Comparison of ENCODE assay signal across 8 cellular contexts in the genomic region with DNA sequence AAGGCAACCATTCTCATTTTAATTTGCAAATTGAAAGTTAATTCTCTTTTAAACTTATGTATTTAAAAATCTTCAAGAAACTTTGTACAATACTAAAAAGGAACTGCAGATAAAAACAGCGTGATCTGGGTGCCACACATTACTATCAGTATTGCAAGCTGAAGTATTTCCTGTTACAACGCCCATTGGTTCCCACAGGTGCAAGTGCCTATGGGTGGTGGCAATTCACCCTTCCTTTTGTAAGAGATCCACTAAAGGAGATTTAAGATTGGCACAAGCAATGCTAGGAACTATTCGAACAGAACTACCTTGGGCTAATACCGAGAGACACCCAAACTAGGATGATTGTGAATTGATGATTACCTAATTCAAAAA. TPM values are rescaled to one million over a fixed set of nuclear protein-coding genes. Genes with fewer than 3 reads are reported as not detected.
A peak's percentile ranks its signal among the peaks of the same experiment; 100 is the strongest.
DNase-seq lines count a peak whose midpoint lies in the region; ATAC-seq, FAIRE-seq and TF ChIP-seq lines count a peak whose summit lies in the region.
"Had no signal": no experiment of that assay in that cellular context is flagged by ENCODE, and none has a peak within 500 bp of the region (broad histone marks: within the 10 kb centered on the region; RNA-seq: fewer than 3 reads in every experiment).

No MANE protein-coding gene starts in this region.

- no peaks in the 10 kb centered on the region for H3K27me3 ChIP-seq in rectal smooth muscle tissue (ENCODE audit: control insufficient read depth, insufficient read depth, low read length)

- intact Hi-C loops in activated T-helper 2 cell treated with anti-CD3 and anti-CD28 coated beads, Interferon-gamma antibody, Interleukin-2, Interleukin-4, amounts not matched to agents 10 μg/mL and 5 μg/mL and 100 μg/mL, durations not matched to agents 14 hours and 24 hours and 36 hours (cut with micrococcal nuclease): loop anchor here (5.0 kb wide), 2 partner anchors 192 to 297 kb away; partner anchors contain the start of gene WSB2

- DNase-seq in GM12891 (ENCODE audit: insufficient read length, low spot score) (no peak), Kasumi-1 (lab: John Stamatoyannopoulos, UW) (peak; percentile 57 to 59), hepatic stellate cell (ENCODE audit: low spot score) (no peak), DMS79 treated with DMSO at 0.1 percent for 48 hours (lab: John Stamatoyannopoulos, UW) (no peak)
- DNase-seq in activated T-helper 2 cell treated with anti-CD3 and anti-CD28 coated beads, Interferon-gamma antibody, Interleukin-2, Interleukin-4, amounts not matched to agents 10 μg/mL and 5 μg/mL and 100 μg/mL, durations not matched to agents 14 hours and 24 hours and 36 hours (ENCODE audit: low spot score): no peak
- DNase-seq: hippocampal formation had no signal

- H3K27me3 Mint-ChIP-seq in activated T-helper 2 cell treated with anti-CD3 and anti-CD28 coated beads, Interferon-gamma antibody, Interleukin-2, Interleukin-4, amounts not matched to agents 10 μg/mL and 5 μg/mL and 100 μg/mL, durations not matched to agents 14 hours and 24 hours and 36 hours (ENCODE audit: low read depth): no peaks in the 10 kb centered on the region

- peak overlapping the region; percentile 91 for H3K27ac Mint-ChIP-seq in activated T-helper 2 cell treated with anti-CD3 and anti-CD28 coated beads, Interferon-gamma antibody, Interleukin-2, Interleukin-4, amounts not matched to agents 10 μg/mL and 5 μg/mL and 100 μg/mL, durations not matched to agents 14 hours and 24 hours and 36 hours

- peak overlapping the region; percentile 92 for H3K4me3 Mint-ChIP-seq in activated T-helper 2 cell treated with anti-CD3 and anti-CD28 coated beads, Interferon-gamma antibody, Interleukin-2, Interleukin-4, amounts not matched to agents 10 μg/mL and 5 μg/mL and 100 μg/mL, durations not matched to agents 14 hours and 24 hours and 36 hours (ENCODE audit: low read depth)

- H3K27ac ChIP-seq in rectal smooth muscle tissue (ENCODE audit: low read depth, low read length): peak overlapping the region; percentile 24

- peaks cover 35% of the 10 kb centered on the region for H3K4me1 Mint-ChIP-seq in activated T-helper 2 cell treated with anti-CD3 and anti-CD28 coated beads, Interferon-gamma antibody, Interleukin-2, Interleukin-4, amounts not matched to agents 10 μg/mL and 5 μg/mL and 100 μg/mL, durations not matched to agents 14 hours and 24 hours and 36 hours (ENCODE audit: low read depth)

- no peak overlapping the region for H3K9ac ChIP-seq in rectal smooth muscle tissue (ENCODE audit: low read length)

- peak overlapping the region; percentile 33 for H3K4me3 ChIP-seq in rectal smooth muscle tissue (ENCODE audit: low read length)

- TF ChIP-seq POLR2A in GM12891 (IDR thresholded peaks at IDR 0.05; ENCODE audit: low read depth, low read length): no peak

- peaks cover 15% of the 10 kb centered on the region for H3K36me3 Mint-ChIP-seq in activated T-helper 2 cell treated with anti-CD3 and anti-CD28 coated beads, Interferon-gamma antibody, Interleukin-2, Interleukin-4, amounts not matched to agents 10 μg/mL and 5 μg/mL and 100 μg/mL, durations not matched to agents 14 hours and 24 hours and 36 hours (ENCODE audit: low read depth)

- H3K4me1 ChIP-seq in rectal smooth muscle tissue (ENCODE audit: control insufficient read depth, insufficient read depth, low read length): peaks cover 13% of the 10 kb centered on the region

- H3K9me3 Mint-ChIP-seq in activated T-helper 2 cell treated with anti-CD3 and anti-CD28 coated beads, Interferon-gamma antibody, Interleukin-2, Interleukin-4, amounts not matched to agents 10 μg/mL and 5 μg/mL and 100 μg/mL, durations not matched to agents 14 hours and 24 hours and 36 hours: peaks cover 6% of the 10 kb centered on the region

- ATAC-seq in HG03159 (IDR thresholded peaks at IDR 0.05; ENCODE audit: unreplicated experiment): no peak

- FAIRE-seq in GM12891 (lab: Jason Lieb, UNC): peak; percentile 90

- no peaks in the 10 kb centered on the region for H3K36me3 ChIP-seq in rectal smooth muscle tissue (ENCODE audit: control insufficient read depth, insufficient read depth, low read length)

TF ChIP-seq in GM12891, 5 proteins besides CTCF, POLR2A, EP300 and RAD21:
- TF ChIP-seq PAX5 (IDR thresholded peaks at IDR 0.05; ENCODE audit: insufficient read depth, low read length, severe bottlenecking): no peak
- TF ChIP-seq TAF1 (IDR thresholded peaks at IDR 0.05; ENCODE audit: low read depth, low read length): no peak
- no peak for TF ChIP-seq SPI1 (IDR thresholded peaks at IDR 0.05; ENCODE audit: low read depth, low read length)
- no peak for TF ChIP-seq POU2F2 (IDR thresholded peaks at IDR 0.05; ENCODE audit: low read depth, low read length)
- no peak for TF ChIP-seq POLR2AphosphoS5 (IDR thresholded peaks at IDR 0.05; ENCODE audit: low read depth, low read length)

RNA-seq across cellular contexts. Expression of gene TAOK3, which starts 13.2 kb away (rescaled TPM):
- polyA plus RNA-seq in GM12891 (2012; ENCODE audit: low read depth, missing spikeins): 37.2 TPM
- total RNA-seq in activated T-helper 2 cell treated with anti-CD3 and anti-CD28 coated beads, Interferon-gamma antibody, Interleukin-2, Interleukin-4, amounts not matched to agents 10 μg/mL and 5 μg/mL and 100 μg/mL, durations not matched to agents 14 hours and 24 hours and 36 hours: 52.4 and 57.0 TPM in 2 replicates

RNA-seq across cellular contexts. Expression of gene SUDS3, which starts 16.8 kb away (rescaled TPM):
- 10.7 TPM for polyA plus RNA-seq in GM12891 (2012; ENCODE audit: low read depth, missing spikeins)
- 23.5 and 23.7 TPM in 2 replicates for total RNA-seq in activated T-helper 2 cell treated with anti-CD3 and anti-CD28 coated beads, Interferon-gamma antibody, Interleukin-2, Interleukin-4, amounts not matched to agents 10 μg/mL and 5 μg/mL and 100 μg/mL, durations not matched to agents 14 hours and 24 hours and 36 hours

Comparison
In these comparisons a context has a peak if more than half of its experiments do, and no peak if none do; other contexts are left out.
1. DNase-seq: peak in Kasumi-1 (2 of 2); none in GM12891 (single experiment), activated T-helper 2 cell treated with anti-CD3 and anti-CD28 coated beads, Interferon-gamma antibody, Interleukin-2, Interleukin-4, amounts not matched to agents 10 μg/mL and 5 μg/mL and 100 μg/mL, durations not matched to agents 14 hours and 24 hours and 36 hours (single experiment), hepatic stellate cell (single experiment) and DMS79 treated with DMSO at 0.1 percent for 48 hours (single experiment).